In genomic region chr12:87259405-87259804, GRCh38 we compare ENCODE assay signal across 2 cellular contexts.
A peak's percentile ranks its signal among the peaks of the same experiment; 100 is the strongest.
TF ChIP-seq lines count a peak whose summit lies in the region.

No MANE protein-coding gene starts in this region.

TF ChIP-seq in SK-N-SH, 30 proteins besides CTCF, POLR2A, EP300 and RAD21:
- TF ChIP-seq SMC3 (IDR thresholded peaks at IDR 0.05; ENCODE audit: low read depth, low read length) = no peak
- no peak for TF ChIP-seq MAX (IDR thresholded peaks at IDR 0.05; ENCODE audit: low read depth)
- TF ChIP-seq USF2 (IDR thresholded peaks at IDR 0.05; ENCODE audit: borderline replicate concordance, low read depth, low read length) = no peak
- TF ChIP-seq FOSL2 (IDR thresholded peaks at IDR 0.05; ENCODE audit: borderline replicate concordance, low read depth) = peak; percentile 35; the same call in 1 of the 2 replicates
- TF ChIP-seq REST (IDR thresholded peaks at IDR 0.05; ENCODE audit: low read depth, low read length) = no peak
- no peak for TF ChIP-seq SIN3A (IDR thresholded peaks at IDR 0.05; ENCODE audit: borderline replicate concordance, low read depth, low read length)
- no peak for TF ChIP-seq RXRA (IDR thresholded peaks at IDR 0.05; ENCODE audit: borderline replicate concordance, low read depth)
- no peak for TF ChIP-seq IRF3 (IDR thresholded peaks at IDR 0.05; ENCODE audit: low read depth, low read length)
- no peak for TF ChIP-seq TCF12 (IDR thresholded peaks at IDR 0.05)
- peak; percentile 41 for TF ChIP-seq JUND (IDR thresholded peaks at IDR 0.05)
- TF ChIP-seq GATA2 (CRISPR knock-in tag; IDR thresholded peaks at IDR 0.05) = no peak
- TF ChIP-seq PBX3 (IDR thresholded peaks at IDR 0.05) = no peak
- no peak for TF ChIP-seq POLR2AphosphoS5 (IDR thresholded peaks at IDR 0.05; ENCODE audit: low read depth, low read length)
- no peak for TF ChIP-seq CHD2 (IDR thresholded peaks at IDR 0.05; ENCODE audit: low read length, partially characterized antibody)
- no peak for TF ChIP-seq NFIC (IDR thresholded peaks at IDR 0.05; ENCODE audit: borderline replicate concordance)
- TF ChIP-seq ELF1 (IDR thresholded peaks at IDR 0.05) = no peak
- TF ChIP-seq RFX5 (IDR thresholded peaks at IDR 0.05; ENCODE audit: low read length) = no peak

TF ChIP-seq in endothelial cell of umbilical vein, 7 proteins besides CTCF, POLR2A, EP300 and RAD21:
- TF ChIP-seq JUN (IDR thresholded peaks at IDR 0.05; ENCODE audit: borderline replicate concordance, insufficient read depth, insufficient read length, low read depth) (no peak), FOS (IDR thresholded peaks at IDR 0.05; ENCODE audit: borderline replicate concordance, insufficient read depth, low read length) (peak; percentile 46), GATA2 (IDR thresholded peaks at IDR 0.05; ENCODE audit: insufficient read depth, insufficient read length, low read depth, low read length) (no peak)
